ENCODE assay signal across 7 cellular contexts in genomic region chr1:64171797-64172281, GRCh38.
DNase-seq lines count a peak whose midpoint lies in the region; ATAC-seq and TF ChIP-seq lines count a peak whose summit lies in the region.

No MANE protein-coding gene starts in this region.

- DNase-seq in NCI-H345 (lab: John Stamatoyannopoulos, UW) (peak; percentile 13), fibroblast of mammary gland (ENCODE audit: low read depth) (peak; percentile 72), middle frontal gyrus (ENCODE audit: extremely low spot score, low spot score) (no peak), GOT3 (lab: John Stamatoyannopoulos, UW) (no peak)
- no peak for DNase-seq in stimulated activated CD4-positive, alpha-beta T cell treated with anti-CD3 and anti-CD28 coated beads, Interleukin-4, amount 100 ng/mL, for 4 hours

- H3K4me3 ChIP-seq in fibroblast of mammary gland (ENCODE audit: control insufficient read depth, low read depth, low read length), result no peak overlapping the region

- TF ChIP-seq CTCF in fibroblast of mammary gland (conservative IDR thresholded peaks at IDR 0.05; ENCODE audit: control insufficient read depth, insufficient read depth, low read depth, low read length), result no peak

- ATAC-seq in GM18870 (IDR thresholded peaks at IDR 0.05; ENCODE audit: unreplicated experiment), result peak; percentile 78
- ATAC-seq in HG02870 (IDR thresholded peaks at IDR 0.05; ENCODE audit: unreplicated experiment), result peak; percentile 86

Comparison
In these comparisons a context has a peak if more than half of its experiments do, and no peak if none do; other contexts are left out.
1. DNase-seq: peak in NCI-H345 (single experiment) and fibroblast of mammary gland (single experiment); none in middle frontal gyrus (single experiment), GOT3 (single experiment) and stimulated activated CD4-positive, alpha-beta T cell treated with anti-CD3 and anti-CD28 coated beads, Interleukin-4, amount 100 ng/mL, for 4 hours (0 of 2).